1 cellular context compared by ENCODE assay signal in the genomic region with DNA sequence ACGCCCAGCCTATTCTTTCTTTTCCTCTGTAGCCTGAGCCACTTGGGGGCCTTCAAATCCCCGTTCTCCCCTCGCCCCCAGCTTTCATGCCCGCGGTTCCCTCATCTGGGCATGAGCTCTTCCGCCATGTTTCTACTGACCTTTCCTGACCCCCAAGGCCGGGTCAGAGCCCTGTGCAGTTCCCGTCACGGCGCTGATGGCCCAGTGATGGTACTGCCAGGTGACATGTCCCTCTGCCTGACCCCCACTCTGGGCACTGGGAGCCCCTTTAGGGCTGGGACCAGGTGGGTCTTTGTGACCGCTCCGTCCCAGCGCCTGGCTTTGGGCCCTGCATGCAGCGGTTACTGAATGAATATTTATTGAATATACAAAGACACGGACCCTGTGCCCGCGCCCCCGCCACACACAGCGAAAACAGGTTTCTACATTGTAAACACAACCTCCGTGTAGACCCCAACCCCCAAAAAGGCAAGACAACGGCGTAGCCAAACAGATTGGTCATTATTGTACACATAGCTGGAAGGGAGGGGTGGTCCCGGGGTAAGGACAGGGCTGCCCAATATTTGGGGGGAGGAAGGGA.
TF ChIP-seq lines count a peak whose summit lies in the region.

No MANE protein-coding gene starts in this region.

TF ChIP-seq in HepG2, 621 proteins besides CTCF, POLR2A, EP300 and RAD21 (continued from another document and continues in another):
- no peak for TF ChIP-seq ZNF296 (CRISPR knock-in tag; conservative IDR thresholded peaks at IDR 0.05)
- TF ChIP-seq NFIC (IDR thresholded peaks at IDR 0.05; ENCODE audit: low read length) = no peak
- TF ChIP-seq ZNF547 (CRISPR knock-in tag; IDR thresholded peaks at IDR 0.05) = no peak
- TF ChIP-seq, protein P1, sequence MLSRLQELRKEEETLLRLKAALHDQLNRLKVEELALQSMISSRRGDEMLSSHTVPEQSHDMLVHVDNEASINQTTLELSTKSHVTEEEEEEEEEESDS (CRISPR knock-in tag; IDR thresholded peaks at IDR 0.05; ENCODE audit: borderline replicate concordance) = no peak
- TF ChIP-seq ZNF768 (CRISPR knock-in tag; IDR thresholded peaks at IDR 0.05) = no peak
- TF ChIP-seq MEIS1 (CRISPR knock-in tag; IDR thresholded peaks at IDR 0.05; ENCODE audit: borderline replicate concordance) = no peak
- TF ChIP-seq, protein P2, sequence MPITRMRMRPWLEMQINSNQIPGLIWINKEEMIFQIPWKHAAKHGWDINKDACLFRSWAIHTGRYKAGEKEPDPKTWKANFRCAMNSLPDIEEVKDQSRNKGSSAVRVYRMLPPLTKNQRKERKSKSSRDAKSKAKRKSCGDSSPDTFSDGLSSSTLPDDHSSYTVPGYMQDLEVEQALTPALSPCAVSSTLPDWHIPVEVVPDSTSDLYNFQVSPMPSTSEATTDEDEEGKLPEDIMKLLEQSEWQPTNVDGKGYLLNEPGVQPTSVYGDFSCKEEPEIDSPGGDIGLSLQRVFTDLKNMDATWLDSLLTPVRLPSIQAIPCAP (CRISPR knock-in tag; IDR thresholded peaks at IDR 0.05; ENCODE audit: low read depth) = no peak
- TF ChIP-seq ELF3 (CRISPR knock-in tag; IDR thresholded peaks at IDR 0.05) = no peak
- no peak for TF ChIP-seq MTA3 (CRISPR knock-in tag; IDR thresholded peaks at IDR 0.05)
- no peak for TF ChIP-seq LCORL (IDR thresholded peaks at IDR 0.05)
- TF ChIP-seq LCORL (CRISPR knock-in tag; IDR thresholded peaks at IDR 0.05) = peak; percentile 84; the same call in 1 of the 2 replicates
- TF ChIP-seq, protein P3, sequence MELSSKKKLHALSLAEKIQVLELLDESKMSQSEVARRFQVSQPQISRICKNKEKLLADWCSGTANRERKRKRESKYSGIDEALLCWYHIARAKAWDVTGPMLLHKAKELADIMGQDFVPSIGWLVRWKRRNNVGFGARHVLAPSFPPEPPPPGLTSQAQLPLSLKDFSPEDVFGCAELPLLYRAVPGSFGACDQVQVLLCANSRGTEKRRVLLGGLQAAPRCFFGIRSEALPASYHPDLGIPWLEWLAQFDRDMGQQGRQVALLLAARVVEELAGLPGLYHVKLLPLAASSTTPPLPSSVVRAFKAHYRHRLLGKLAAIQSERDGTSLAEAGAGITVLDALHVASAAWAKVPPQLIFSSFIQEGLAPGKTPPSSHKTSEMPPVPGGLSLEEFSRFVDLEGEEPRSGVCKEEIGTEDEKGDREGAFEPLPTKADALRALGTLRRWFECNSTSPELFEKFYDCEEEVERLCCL (CRISPR knock-in tag; IDR thresholded peaks at IDR 0.05; ENCODE audit: borderline replicate concordance) = no peak
- TF ChIP-seq ZFY (CRISPR knock-in tag; IDR thresholded peaks at IDR 0.05) = peak; percentile 25; the same call in 1 of the 2 replicates
- TF ChIP-seq ZNF552 (CRISPR knock-in tag; IDR thresholded peaks at IDR 0.05; ENCODE audit: borderline replicate concordance) = 0 out of 2 replicates have a peak, but pooled peaks have one; percentile 22
- no peak for TF ChIP-seq STAT5B (CRISPR knock-in tag; IDR thresholded peaks at IDR 0.05)
- 0 out of 2 replicates have a peak, but pooled peaks have one; percentile 51 for TF ChIP-seq ZNF607 (CRISPR knock-in tag; IDR thresholded peaks at IDR 0.05; ENCODE audit: borderline replicate concordance)
- TF ChIP-seq, protein P4, sequence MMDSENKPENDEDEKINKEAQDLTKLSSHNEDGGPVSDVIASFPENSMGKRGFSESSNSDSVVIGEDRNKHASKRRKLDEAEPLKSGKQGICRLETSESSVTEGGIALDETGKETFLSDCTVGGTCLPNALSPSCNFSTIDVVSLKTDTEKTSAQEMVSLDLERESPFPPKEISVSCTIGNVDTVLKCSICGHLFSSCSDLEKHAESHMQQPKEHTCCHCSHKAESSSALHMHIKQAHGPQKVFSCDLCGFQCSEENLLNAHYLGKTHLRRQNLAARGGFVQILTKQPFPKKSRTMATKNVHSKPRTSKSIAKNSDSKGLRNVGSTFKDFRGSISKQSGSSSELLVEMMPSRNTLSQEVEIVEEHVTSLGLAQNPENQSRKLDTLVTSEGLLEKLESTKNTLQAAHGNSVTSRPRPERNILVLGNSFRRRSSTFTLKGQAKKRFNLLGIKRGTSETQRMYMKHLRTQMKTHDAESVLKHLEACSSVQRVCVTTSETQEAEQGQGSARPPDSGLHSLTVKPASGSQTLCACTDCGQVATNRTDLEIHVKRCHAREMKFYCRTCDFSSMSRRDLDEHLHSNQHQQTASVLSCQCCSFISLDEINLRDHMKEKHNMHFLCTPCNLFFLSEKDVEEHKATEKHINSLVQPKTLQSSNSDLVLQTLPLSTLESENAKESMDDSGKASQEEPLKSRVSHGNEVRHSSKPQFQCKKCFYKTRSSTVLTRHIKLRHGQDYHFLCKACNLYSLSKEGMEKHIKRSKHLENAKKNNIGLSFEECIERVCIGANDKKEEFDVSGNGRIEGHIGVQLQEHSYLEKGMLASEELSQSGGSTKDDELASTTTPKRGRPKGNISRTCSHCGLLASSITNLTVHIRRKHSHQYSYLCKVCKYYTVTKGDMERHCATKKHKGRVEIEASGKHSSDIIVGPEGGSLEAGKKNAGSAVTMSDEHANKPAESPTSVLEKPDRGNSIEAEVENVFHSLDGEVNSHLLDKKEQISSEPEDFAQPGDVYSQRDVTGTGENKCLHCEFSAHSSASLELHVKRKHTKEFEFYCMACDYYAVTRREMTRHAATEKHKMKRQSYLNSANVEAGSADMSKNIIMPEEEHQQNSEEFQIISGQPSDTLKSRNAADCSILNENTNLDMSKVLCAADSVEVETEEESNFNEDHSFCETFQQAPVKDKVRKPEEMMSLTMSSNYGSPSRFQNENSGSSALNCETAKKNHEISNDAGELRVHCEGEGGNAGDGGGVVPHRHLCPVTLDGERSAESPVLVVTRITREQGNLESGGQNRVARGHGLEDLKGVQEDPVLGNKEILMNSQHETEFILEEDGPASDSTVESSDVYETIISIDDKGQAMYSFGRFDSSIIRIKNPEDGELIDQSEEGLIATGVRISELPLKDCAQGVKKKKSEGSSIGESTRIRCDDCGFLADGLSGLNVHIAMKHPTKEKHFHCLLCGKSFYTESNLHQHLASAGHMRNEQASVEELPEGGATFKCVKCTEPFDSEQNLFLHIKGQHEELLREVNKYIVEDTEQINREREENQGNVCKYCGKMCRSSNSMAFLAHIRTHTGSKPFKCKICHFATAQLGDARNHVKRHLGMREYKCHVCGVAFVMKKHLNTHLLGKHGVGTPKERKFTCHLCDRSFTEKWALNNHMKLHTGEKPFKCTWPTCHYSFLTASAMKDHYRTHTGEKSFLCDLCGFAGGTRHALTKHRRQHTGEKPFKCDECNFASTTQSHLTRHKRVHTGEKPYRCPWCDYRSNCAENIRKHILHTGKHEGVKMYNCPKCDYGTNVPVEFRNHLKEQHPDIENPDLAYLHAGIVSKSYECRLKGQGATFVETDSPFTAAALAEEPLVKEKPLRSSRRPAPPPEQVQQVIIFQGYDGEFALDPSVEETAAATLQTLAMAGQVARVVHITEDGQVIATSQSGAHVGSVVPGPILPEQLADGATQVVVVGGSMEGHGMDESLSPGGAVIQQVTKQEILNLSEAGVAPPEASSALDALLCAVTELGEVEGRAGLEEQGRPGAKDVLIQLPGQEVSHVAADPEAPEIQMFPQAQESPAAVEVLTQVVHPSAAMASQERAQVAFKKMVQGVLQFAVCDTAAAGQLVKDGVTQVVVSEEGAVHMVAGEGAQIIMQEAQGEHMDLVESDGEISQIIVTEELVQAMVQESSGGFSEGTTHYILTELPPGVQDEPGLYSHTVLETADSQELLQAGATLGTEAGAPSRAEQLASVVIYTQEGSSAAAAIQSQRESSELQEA (CRISPR knock-in tag; IDR thresholded peaks at IDR 0.05; ENCODE audit: not compliant biosample characterization) = no peak
- TF ChIP-seq ZNF891 (CRISPR knock-in tag; IDR thresholded peaks at IDR 0.05) = peak; percentile 42; the same call in 1 of the 2 replicates
- no peak for TF ChIP-seq ZNF44 (CRISPR knock-in tag; IDR thresholded peaks at IDR 0.05)
- no peak for TF ChIP-seq HMG20A (CRISPR knock-in tag; IDR thresholded peaks at IDR 0.05; ENCODE audit: borderline replicate concordance)
- TF ChIP-seq, protein P5, sequence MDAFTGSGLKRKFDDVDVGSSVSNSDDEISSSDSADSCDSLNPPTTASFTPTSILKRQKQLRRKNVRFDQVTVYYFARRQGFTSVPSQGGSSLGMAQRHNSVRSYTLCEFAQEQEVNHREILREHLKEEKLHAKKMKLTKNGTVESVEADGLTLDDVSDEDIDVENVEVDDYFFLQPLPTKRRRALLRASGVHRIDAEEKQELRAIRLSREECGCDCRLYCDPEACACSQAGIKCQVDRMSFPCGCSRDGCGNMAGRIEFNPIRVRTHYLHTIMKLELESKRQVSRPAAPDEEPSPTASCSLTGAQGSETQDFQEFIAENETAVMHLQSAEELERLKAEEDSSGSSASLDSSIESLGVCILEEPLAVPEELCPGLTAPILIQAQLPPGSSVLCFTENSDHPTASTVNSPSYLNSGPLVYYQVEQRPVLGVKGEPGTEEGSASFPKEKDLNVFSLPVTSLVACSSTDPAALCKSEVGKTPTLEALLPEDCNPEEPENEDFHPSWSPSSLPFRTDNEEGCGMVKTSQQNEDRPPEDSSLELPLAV (CRISPR knock-in tag; conservative IDR thresholded peaks at IDR 0.05; ENCODE audit: low read depth) = no peak
- no peak for TF ChIP-seq SMYD3 (CRISPR knock-in tag; IDR thresholded peaks at IDR 0.05)
- no peak for TF ChIP-seq SP5 (CRISPR knock-in tag; IDR thresholded peaks at IDR 0.05; ENCODE audit: borderline replicate concordance, low read depth)
- no peak for TF ChIP-seq MZF1 (CRISPR knock-in tag; IDR thresholded peaks at IDR 0.05; ENCODE audit: borderline replicate concordance)
- TF ChIP-seq GFI1 (CRISPR knock-in tag; IDR thresholded peaks at IDR 0.05; ENCODE audit: borderline replicate concordance) = no peak
- TF ChIP-seq, protein P6, sequence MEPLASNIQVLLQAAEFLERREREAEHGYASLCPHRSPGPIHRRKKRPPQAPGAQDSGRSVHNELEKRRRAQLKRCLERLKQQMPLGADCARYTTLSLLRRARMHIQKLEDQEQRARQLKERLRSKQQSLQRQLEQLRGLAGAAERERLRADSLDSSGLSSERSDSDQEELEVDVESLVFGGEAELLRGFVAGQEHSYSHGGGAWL (CRISPR knock-in tag; IDR thresholded peaks at IDR 0.05) = no peak
- no peak; the same call in 1 of the 2 replicates for TF ChIP-seq ELF4 (CRISPR knock-in tag; IDR thresholded peaks at IDR 0.05; ENCODE audit: borderline replicate concordance)
- no peak for TF ChIP-seq ZNF20 (CRISPR knock-in tag; IDR thresholded peaks at IDR 0.05)
- no peak for TF ChIP-seq POGZ (CRISPR knock-in tag; IDR thresholded peaks at IDR 0.05)
- TF ChIP-seq MXD4 (CRISPR knock-in tag; IDR thresholded peaks at IDR 0.05) = no peak
- TF ChIP-seq GATAD1 (CRISPR knock-in tag; IDR thresholded peaks at IDR 0.05) = no peak
- no peak for TF ChIP-seq PLRG1 (conservative IDR thresholded peaks at IDR 0.05)
- TF ChIP-seq, protein P7, sequence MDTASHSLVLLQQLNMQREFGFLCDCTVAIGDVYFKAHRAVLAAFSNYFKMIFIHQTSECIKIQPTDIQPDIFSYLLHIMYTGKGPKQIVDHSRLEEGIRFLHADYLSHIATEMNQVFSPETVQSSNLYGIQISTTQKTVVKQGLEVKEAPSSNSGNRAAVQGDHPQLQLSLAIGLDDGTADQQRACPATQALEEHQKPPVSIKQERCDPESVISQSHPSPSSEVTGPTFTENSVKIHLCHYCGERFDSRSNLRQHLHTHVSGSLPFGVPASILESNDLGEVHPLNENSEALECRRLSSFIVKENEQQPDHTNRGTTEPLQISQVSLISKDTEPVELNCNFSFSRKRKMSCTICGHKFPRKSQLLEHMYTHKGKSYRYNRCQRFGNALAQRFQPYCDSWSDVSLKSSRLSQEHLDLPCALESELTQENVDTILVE (CRISPR knock-in tag; IDR thresholded peaks at IDR 0.05) = no peak
- no peak for TF ChIP-seq TBX2 (CRISPR knock-in tag; IDR thresholded peaks at IDR 0.05; ENCODE audit: borderline replicate concordance)
- TF ChIP-seq, protein P8, sequence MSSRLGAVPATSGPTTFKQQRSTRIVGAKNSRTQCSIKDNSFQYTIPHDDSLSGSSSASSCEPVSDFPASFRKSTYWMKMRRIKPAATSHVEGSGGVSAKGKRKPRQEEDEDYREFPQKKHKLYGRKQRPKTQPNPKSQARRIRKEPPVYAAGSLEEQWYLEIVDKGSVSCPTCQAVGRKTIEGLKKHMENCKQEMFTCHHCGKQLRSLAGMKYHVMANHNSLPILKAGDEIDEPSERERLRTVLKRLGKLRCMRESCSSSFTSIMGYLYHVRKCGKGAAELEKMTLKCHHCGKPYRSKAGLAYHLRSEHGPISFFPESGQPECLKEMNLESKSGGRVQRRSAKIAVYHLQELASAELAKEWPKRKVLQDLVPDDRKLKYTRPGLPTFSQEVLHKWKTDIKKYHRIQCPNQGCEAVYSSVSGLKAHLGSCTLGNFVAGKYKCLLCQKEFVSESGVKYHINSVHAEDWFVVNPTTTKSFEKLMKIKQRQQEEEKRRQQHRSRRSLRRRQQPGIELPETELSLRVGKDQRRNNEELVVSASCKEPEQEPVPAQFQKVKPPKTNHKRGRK (CRISPR knock-in tag; IDR thresholded peaks at IDR 0.05) = no peak
- TF ChIP-seq ZNF589 (CRISPR knock-in tag; conservative IDR thresholded peaks at IDR 0.05) = 0 out of 2 replicates have a peak, but pooled peaks have one; percentile 48
- TF ChIP-seq HCFC1 (IDR thresholded peaks at IDR 0.05; ENCODE audit: low read depth, low read length) = no peak
- TF ChIP-seq ZNF451 (CRISPR knock-in tag; IDR thresholded peaks at IDR 0.05) = no peak
- no peak for TF ChIP-seq ATRX (CRISPR knock-in tag; IDR thresholded peaks at IDR 0.05; ENCODE audit: borderline replicate concordance)
- TF ChIP-seq NR2F2 (IDR thresholded peaks at IDR 0.05; ENCODE audit: borderline replicate concordance, low read depth) = peak; percentile 47; the same call in 1 of the 2 replicates
- no peak for TF ChIP-seq GLI4 (CRISPR knock-in tag; IDR thresholded peaks at IDR 0.05; ENCODE audit: borderline replicate concordance)
- TF ChIP-seq, protein P9, sequence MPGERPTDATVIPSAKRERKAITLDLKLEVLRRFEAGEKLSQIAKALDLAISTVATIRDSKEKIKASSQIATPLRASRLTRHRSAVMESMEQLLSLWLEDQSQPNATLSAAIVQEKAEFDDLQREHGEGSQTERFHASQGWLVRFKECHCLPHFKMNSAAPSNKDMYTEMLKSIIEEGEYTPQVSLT (CRISPR knock-in tag; IDR thresholded peaks at IDR 0.05; ENCODE audit: borderline replicate concordance, low read depth) = no peak
- TF ChIP-seq GZF1 (CRISPR knock-in tag; IDR thresholded peaks at IDR 0.05) = no peak
- TF ChIP-seq SOX13 (IDR thresholded peaks at IDR 0.05) = no peak
- TF ChIP-seq SOX13 (CRISPR knock-in tag; conservative IDR thresholded peaks at IDR 0.05 in 1 of 2, IDR thresholded peaks at IDR 0.05 in 1 of 2) = no peak
- TF ChIP-seq, protein P10, sequence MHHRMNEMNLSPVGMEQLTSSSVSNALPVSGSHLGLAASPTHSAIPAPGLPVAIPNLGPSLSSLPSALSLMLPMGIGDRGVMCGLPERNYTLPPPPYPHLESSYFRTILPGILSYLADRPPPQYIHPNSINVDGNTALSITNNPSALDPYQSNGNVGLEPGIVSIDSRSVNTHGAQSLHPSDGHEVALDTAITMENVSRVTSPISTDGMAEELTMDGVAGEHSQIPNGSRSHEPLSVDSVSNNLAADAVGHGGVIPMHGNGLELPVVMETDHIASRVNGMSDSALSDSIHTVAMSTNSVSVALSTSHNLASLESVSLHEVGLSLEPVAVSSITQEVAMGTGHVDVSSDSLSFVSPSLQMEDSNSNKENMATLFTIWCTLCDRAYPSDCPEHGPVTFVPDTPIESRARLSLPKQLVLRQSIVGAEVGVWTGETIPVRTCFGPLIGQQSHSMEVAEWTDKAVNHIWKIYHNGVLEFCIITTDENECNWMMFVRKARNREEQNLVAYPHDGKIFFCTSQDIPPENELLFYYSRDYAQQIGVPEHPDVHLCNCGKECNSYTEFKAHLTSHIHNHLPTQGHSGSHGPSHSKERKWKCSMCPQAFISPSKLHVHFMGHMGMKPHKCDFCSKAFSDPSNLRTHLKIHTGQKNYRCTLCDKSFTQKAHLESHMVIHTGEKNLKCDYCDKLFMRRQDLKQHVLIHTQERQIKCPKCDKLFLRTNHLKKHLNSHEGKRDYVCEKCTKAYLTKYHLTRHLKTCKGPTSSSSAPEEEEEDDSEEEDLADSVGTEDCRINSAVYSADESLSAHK (CRISPR knock-in tag; IDR thresholded peaks at IDR 0.05; ENCODE audit: borderline replicate concordance) = no peak
